In genomic region chr12:18148961-18149360, GRCh38 we compare ENCODE assay signal across 1 cellular context.
TF ChIP-seq lines count a peak whose summit lies in the region.

No MANE protein-coding gene starts in this region.

TF ChIP-seq in H1, 55 proteins besides CTCF, POLR2A, EP300 and RAD21 (continued from another document):
- TF ChIP-seq CHD7 (IDR thresholded peaks at IDR 0.05; ENCODE audit: insufficient replicate concordance, low read length) (no peak), POLR2AphosphoS5 (IDR thresholded peaks at IDR 0.05; ENCODE audit: low read depth, low read length) (no peak), EGR1 (IDR thresholded peaks at IDR 0.05; ENCODE audit: borderline replicate concordance, low read depth, low read length) (no peak), KDM1A (IDR thresholded peaks at IDR 0.05; ENCODE audit: borderline replicate concordance, low read length) (no peak), CBX5 (IDR thresholded peaks at IDR 0.05; ENCODE audit: low read depth, low read length) (no peak), NRF1 (IDR thresholded peaks at IDR 0.05; ENCODE audit: low read depth, low read length) (no peak)
